ENCODE assay signal across 8 cellular contexts in genomic region chr13:46181799-46182490, GRCh38. TPM values are rescaled to one million over a fixed set of nuclear protein-coding genes. Genes with fewer than 3 reads are reported as not detected.
DNase-seq lines count a peak whose midpoint lies in the region; TF ChIP-seq lines count a peak whose summit lies in the region.

Gene LCP1 (minus strand): TSS chr13:46182177. CDS start chr13:46159662, 22,515 bp downstream.

- no peak within 1 kb of the TSS for H3K27ac ChIP-seq in RWPE1

- CTCF ChIA-PET in activated CD4-positive, alpha-beta memory T cell treated with anti-CD3 and anti-CD28 coated beads for 36 hours (lab: Charles Lee) = interaction anchor here (0.6 to 6.8 kb wide), 4 partner anchors 13 to 139 kb away, joined by 3 to 81 read pairs (median 16); no protein-coding TSS in a partner anchor
- CTCF ChIA-PET in RWPE1 (lab: Yijun Ruan, JAX) = no interaction called here

- peak within 1 kb of the TSS; percentile 97 for H3K4me3 Mint-ChIP-seq in activated CD4-positive, alpha-beta memory T cell treated with anti-CD3 and anti-CD28 coated beads for 36 hours

- intact Hi-C loops in activated CD4-positive, alpha-beta memory T cell treated with anti-CD3 and anti-CD28 coated beads for 36 hours (cut with micrococcal nuclease) = loop anchor here (1.0 to 5.0 kb wide), 7 partner anchors 14 to 840 kb away; partner anchors contain the start of genes SLC25A30 and TPT1

- peak within 1 kb of the TSS; percentile 96 for H3K27ac Mint-ChIP-seq in activated CD4-positive, alpha-beta memory T cell treated with anti-CD3 and anti-CD28 coated beads for 36 hours

- POLR2A ChIA-PET in activated CD4-positive, alpha-beta memory T cell treated with anti-CD3 and anti-CD28 coated beads for 36 hours (lab: Charles Lee) = interaction anchor here (0.6 to 10.9 kb wide), 7 partner anchors 13 to 130 kb away, joined by 3 to 239 read pairs (median 4); partner anchors contain the start of gene ZC3H13
- POLR2A ChIA-PET in RWPE1 (lab: Yijun Ruan, JAX; ENCODE audit: low non-redundant PET) = no interaction called here

- no peaks in the 10 kb centered on the region for H3K9me3 Mint-ChIP-seq in activated CD4-positive, alpha-beta memory T cell treated with anti-CD3 and anti-CD28 coated beads for 36 hours

- TF ChIP-seq POLR2A in GM10847 (IDR thresholded peaks at IDR 0.05; ENCODE audit: extremely low read depth, insufficient read length) (peak; percentile 76), NB4 (IDR thresholded peaks at IDR 0.05; ENCODE audit: extremely low read depth, insufficient read length) (peak; percentile 96)

- DNase-seq in H4 (ENCODE audit: low spot score) = peak; percentile 75
- peak; percentile 93 for DNase-seq in NB4 (ENCODE audit: low read depth)
- peak; percentile 87 for DNase-seq in activated CD4-positive, alpha-beta memory T cell treated with anti-CD3 and anti-CD28 coated beads for 36 hours
- peak; percentile 27 for DNase-seq in glomerular visceral epithelial cell (ENCODE audit: extremely low spot score)
- DNase-seq in stimulated activated CD4-positive, alpha-beta T cell treated with anti-CD3 and anti-CD28 coated beads, Interleukin-1b, Interleukin-23, amount 100 ng/mL, for 48 hours = peak; percentile 81
- no peak for DNase-seq in DMS79 (lab: John Stamatoyannopoulos, UW)
- no peak for DNase-seq in RWPE1 (ENCODE audit: low spot score)

- peaks cover 47% of the 10 kb centered on the region for H3K4me1 Mint-ChIP-seq in activated CD4-positive, alpha-beta memory T cell treated with anti-CD3 and anti-CD28 coated beads for 36 hours (ENCODE audit: low read depth)

- H3K4me3 ChIP-seq in NB4 (ENCODE audit: low read depth, low read length) = peak within 1 kb of the TSS; percentile 90

- no peak for TF ChIP-seq CTCF in NB4 (IDR thresholded peaks at IDR 0.05; ENCODE audit: low read depth, low read length)
- TF ChIP-seq CTCF in RWPE1 (conservative IDR thresholded peaks at IDR 0.05; ENCODE audit: low read depth) = no peak

- peaks cover 37% of the 10 kb centered on the region for H3K36me3 Mint-ChIP-seq in activated CD4-positive, alpha-beta memory T cell treated with anti-CD3 and anti-CD28 coated beads for 36 hours

- H3K27me3 Mint-ChIP-seq in activated CD4-positive, alpha-beta memory T cell treated with anti-CD3 and anti-CD28 coated beads for 36 hours = no peaks in the 10 kb centered on the region

RNA-seq across cellular contexts. Expression of gene LCP1, which starts in this region (rescaled TPM):
- total RNA-seq in H4 (2014; rRNA removed; shearing (Covaris generic)) = 66.6 and 77.8 TPM in 2 replicates
- 1,000 to 10,000 TPM; 1,012 to 1,022 TPM for total RNA-seq in activated CD4-positive, alpha-beta memory T cell treated with anti-CD3 and anti-CD28 coated beads for 36 hours

Comparison
In these comparisons a context has a peak if more than half of its experiments do, and no peak if none do; other contexts are left out.
1. RNA of gene LCP1 (total RNA-seq): 1,012 to 1,022 TPM in activated CD4-positive, alpha-beta memory T cell treated with anti-CD3 and anti-CD28 coated beads for 36 hours; 66.6 to 77.8 TPM in H4; every median in the first group is over 10 times any median in the second.
2. DNase-seq: peak in H4 (single experiment), NB4 (single experiment), activated CD4-positive, alpha-beta memory T cell treated with anti-CD3 and anti-CD28 coated beads for 36 hours (single experiment), glomerular visceral epithelial cell (single experiment) and stimulated activated CD4-positive, alpha-beta T cell treated with anti-CD3 and anti-CD28 coated beads, Interleukin-1b, Interleukin-23, amount 100 ng/mL, for 48 hours (single experiment); none in DMS79 (single experiment) and RWPE1 (single experiment).